In genomic region chr11:75767793-75768111, GRCh38 we compare ENCODE assay signal across 10 cellular contexts.
DNase-seq lines count a peak whose midpoint lies in the region; ATAC-seq and TF ChIP-seq lines count a peak whose summit lies in the region.
"Had no signal": no experiment of that assay in that cellular context is flagged by ENCODE, and none has a peak within 500 bp of the region (broad histone marks: within the 10 kb centered on the region; RNA-seq: fewer than 3 reads in every experiment).

No MANE protein-coding gene starts in this region.

- H3K4me2 ChIP-seq in BLaER1, result peak overlapping the region; percentile 78

- H3K9me3 Mint-ChIP-seq in central memory CD8-positive, alpha-beta T cell, result no peaks in the 10 kb centered on the region
- no peaks in the 10 kb centered on the region for H3K9me3 Mint-ChIP-seq in nephron

- TF ChIP-seq CTCF in LNCAP (IDR thresholded peaks at IDR 0.05), result peak; percentile 50; the same call in 1 of the 2 replicates
- no peak for TF ChIP-seq CTCF in nephron (IDR thresholded peaks at IDR 0.05; ENCODE audit: unreplicated experiment in 3 of 3)

- H4K20me1 ChIP-seq in BLaER1, result no peaks in the 10 kb centered on the region

- H3K27me3 Mint-ChIP-seq in central memory CD8-positive, alpha-beta T cell, result peaks cover 32% of the 10 kb centered on the region
- peaks cover 56% of the 10 kb centered on the region for H3K27me3 Mint-ChIP-seq in nephron (ENCODE audit: low read depth)

- H3K27me3 ChIP-seq in BLaER1, result peaks cover 39% of the 10 kb centered on the region
- H3K27me3 ChIP-seq: ovary had no signal

- H3K4me3 ChIP-seq in BLaER1, result peak overlapping the region; percentile 59; the same call in 1 of the 2 replicates

- H3K36me3 ChIP-seq in BLaER1, result no peaks in the 10 kb centered on the region
- H3K36me3 ChIP-seq: ovary had no signal

- peaks cover 13% of the 10 kb centered on the region for H3K4me1 ChIP-seq in BLaER1

- peaks cover 2% of the 10 kb centered on the region for H3K36me3 Mint-ChIP-seq in central memory CD8-positive, alpha-beta T cell (ENCODE audit: insufficient read depth)
- H3K36me3 Mint-ChIP-seq in nephron (ENCODE audit: low read depth), result no peaks in the 10 kb centered on the region

- peak overlapping the region; percentile 63 for H3K27ac Mint-ChIP-seq in central memory CD8-positive, alpha-beta T cell (ENCODE audit: low read depth)
- no peak overlapping the region for H3K27ac Mint-ChIP-seq in nephron

- H3K9me3 ChIP-seq in BLaER1, result peaks cover 5% of the 10 kb centered on the region; the same call in 1 of the 2 replicates
- H3K9me3 ChIP-seq: ovary had no signal

- no peak for DNase-seq in central memory CD8-positive, alpha-beta T cell (ENCODE audit: low spot score in 2 of 2)
- no peak for DNase-seq in germinal center (ENCODE audit: low spot score)
- no peak for DNase-seq in activated effector memory CD4-positive, alpha-beta T cell treated with Interleukin-2 at 50 U/mL for 16 hours
- DNase-seq in NCI-H146 treated with DMSO at 0.1 percent for 48 hours (lab: John Stamatoyannopoulos, UW; ENCODE audit: unreplicated experiment), result no peak
- DNase-seq: activated naive CD4-positive, alpha-beta T cell treated with anti-CD3 and anti-CD28 coated beads, Interleukin-2, amount 50 U/mL, for 16 hours had no signal

- ATAC-seq in central memory CD8-positive, alpha-beta T cell (replicated peaks; ENCODE audit: extremely low read depth, poor library complexity, severe bottlenecking), result no peak
- no peak for ATAC-seq in HG03097 (IDR thresholded peaks at IDR 0.05; ENCODE audit: low FRiP score, unreplicated experiment)

- H3K4me1 Mint-ChIP-seq in central memory CD8-positive, alpha-beta T cell, result peaks cover 11% of the 10 kb centered on the region
- no peaks in the 10 kb centered on the region for H3K4me1 Mint-ChIP-seq in nephron

- peak overlapping the region; percentile 76 for H3K4me3 Mint-ChIP-seq in central memory CD8-positive, alpha-beta T cell
- peak overlapping the region in 2 of 3 experiments; percentile 68 to 80 for H3K4me3 Mint-ChIP-seq in nephron

- H3K27ac ChIP-seq in BLaER1, result no peak overlapping the region

- H3K9ac ChIP-seq in BLaER1, result no peak overlapping the region
